Comparison of ENCODE assay signal across 1 cellular context in the genomic region with DNA sequence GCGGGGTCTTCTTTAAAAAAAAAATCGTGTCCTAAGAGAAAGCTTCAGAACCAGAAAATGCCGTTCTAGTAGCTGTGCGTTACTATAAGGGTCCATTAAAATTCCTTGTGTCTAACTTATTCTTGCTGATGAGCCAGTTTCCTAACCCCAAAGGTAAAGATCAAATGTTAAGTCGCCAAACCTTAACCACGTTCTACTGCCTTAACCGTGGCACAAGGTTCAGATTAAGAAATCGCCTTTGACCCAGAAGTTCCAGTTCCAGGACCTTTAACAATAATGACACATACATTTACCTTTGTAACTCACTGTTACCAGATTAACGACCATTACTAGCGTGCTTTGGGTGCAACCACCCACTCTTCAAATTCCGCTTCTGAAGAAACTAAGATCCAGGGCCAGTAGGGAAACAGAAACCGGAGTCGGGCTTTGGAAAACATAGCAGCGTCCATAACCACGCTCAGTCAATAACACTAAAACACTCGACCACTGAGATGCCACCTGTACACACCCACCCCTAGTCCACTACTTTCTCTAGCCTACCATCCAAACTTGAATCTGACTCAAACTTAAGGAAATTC.
A peak's percentile ranks its signal among the peaks of the same experiment; 100 is the strongest.
TF ChIP-seq lines count a peak whose summit lies in the region.

No MANE protein-coding gene starts in this region.

TF ChIP-seq in K562, 482 proteins besides CTCF, POLR2A, EP300 and RAD21 (continued from another document and continues in another):
- TF ChIP-seq, protein P1, sequence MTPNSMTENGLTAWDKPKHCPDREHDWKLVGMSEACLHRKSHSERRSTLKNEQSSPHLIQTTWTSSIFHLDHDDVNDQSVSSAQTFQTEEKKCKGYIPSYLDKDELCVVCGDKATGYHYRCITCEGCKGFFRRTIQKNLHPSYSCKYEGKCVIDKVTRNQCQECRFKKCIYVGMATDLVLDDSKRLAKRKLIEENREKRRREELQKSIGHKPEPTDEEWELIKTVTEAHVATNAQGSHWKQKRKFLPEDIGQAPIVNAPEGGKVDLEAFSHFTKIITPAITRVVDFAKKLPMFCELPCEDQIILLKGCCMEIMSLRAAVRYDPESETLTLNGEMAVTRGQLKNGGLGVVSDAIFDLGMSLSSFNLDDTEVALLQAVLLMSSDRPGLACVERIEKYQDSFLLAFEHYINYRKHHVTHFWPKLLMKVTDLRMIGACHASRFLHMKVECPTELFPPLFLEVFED (CRISPR knock-in tag; conservative IDR thresholded peaks at IDR 0.05) = no peak
- no peak for TF ChIP-seq MYNN (IDR thresholded peaks at IDR 0.05)
- no peak for TF ChIP-seq MYNN (CRISPR knock-in tag; IDR thresholded peaks at IDR 0.05)
- TF ChIP-seq FOXK1 (CRISPR knock-in tag; IDR thresholded peaks at IDR 0.05; ENCODE audit: borderline replicate concordance) = no peak
- no peak for TF ChIP-seq RBM22 (IDR thresholded peaks at IDR 0.05; ENCODE audit: low read depth, low read length, poor library complexity, severe bottlenecking)
- TF ChIP-seq, protein P2, sequence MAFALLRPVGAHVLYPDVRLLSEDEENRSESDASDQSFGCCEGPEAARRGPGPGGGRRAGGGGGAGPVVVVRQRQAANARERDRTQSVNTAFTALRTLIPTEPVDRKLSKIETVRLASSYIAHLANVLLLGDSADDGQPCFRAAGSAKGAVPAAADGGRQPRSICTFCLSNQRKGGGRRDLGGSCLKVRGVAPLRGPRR (CRISPR knock-in tag; IDR thresholded peaks at IDR 0.05) = no peak
- TF ChIP-seq YY1 (IDR thresholded peaks at IDR 0.05; ENCODE audit: borderline replicate concordance in 1 of 3, control insufficient read depth in 1 of 3, extremely low read depth in 1 of 3, insufficient read depth in 3 of 3, insufficient read length in 1 of 3, insufficient replicate concordance in 2 of 3, low read depth in 1 of 3, low read length in 2 of 3) = peak in 1 of 3 experiments; percentile 26
- TF ChIP-seq, protein P3, sequence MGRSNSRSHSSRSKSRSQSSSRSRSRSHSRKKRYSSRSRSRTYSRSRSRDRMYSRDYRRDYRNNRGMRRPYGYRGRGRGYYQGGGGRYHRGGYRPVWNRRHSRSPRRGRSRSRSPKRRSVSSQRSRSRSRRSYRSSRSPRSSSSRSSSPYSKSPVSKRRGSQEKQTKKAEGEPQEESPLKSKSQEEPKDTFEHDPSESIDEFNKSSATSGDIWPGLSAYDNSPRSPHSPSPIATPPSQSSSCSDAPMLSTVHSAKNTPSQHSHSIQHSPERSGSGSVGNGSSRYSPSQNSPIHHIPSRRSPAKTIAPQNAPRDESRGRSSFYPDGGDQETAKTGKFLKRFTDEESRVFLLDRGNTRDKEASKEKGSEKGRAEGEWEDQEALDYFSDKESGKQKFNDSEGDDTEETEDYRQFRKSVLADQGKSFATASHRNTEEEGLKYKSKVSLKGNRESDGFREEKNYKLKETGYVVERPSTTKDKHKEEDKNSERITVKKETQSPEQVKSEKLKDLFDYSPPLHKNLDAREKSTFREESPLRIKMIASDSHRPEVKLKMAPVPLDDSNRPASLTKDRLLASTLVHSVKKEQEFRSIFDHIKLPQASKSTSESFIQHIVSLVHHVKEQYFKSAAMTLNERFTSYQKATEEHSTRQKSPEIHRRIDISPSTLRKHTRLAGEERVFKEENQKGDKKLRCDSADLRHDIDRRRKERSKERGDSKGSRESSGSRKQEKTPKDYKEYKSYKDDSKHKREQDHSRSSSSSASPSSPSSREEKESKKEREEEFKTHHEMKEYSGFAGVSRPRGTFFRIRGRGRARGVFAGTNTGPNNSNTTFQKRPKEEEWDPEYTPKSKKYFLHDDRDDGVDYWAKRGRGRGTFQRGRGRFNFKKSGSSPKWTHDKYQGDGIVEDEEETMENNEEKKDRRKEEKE (IDR thresholded peaks at IDR 0.05; ENCODE audit: borderline replicate concordance in 1 of 2, control insufficient read depth in 1 of 2, low read depth in 2 of 2, low read length in 1 of 2) = no peak
- TF ChIP-seq SREBF1 (IDR thresholded peaks at IDR 0.05; ENCODE audit: borderline replicate concordance, low read depth, low read length) = no peak
- TF ChIP-seq, protein P4, sequence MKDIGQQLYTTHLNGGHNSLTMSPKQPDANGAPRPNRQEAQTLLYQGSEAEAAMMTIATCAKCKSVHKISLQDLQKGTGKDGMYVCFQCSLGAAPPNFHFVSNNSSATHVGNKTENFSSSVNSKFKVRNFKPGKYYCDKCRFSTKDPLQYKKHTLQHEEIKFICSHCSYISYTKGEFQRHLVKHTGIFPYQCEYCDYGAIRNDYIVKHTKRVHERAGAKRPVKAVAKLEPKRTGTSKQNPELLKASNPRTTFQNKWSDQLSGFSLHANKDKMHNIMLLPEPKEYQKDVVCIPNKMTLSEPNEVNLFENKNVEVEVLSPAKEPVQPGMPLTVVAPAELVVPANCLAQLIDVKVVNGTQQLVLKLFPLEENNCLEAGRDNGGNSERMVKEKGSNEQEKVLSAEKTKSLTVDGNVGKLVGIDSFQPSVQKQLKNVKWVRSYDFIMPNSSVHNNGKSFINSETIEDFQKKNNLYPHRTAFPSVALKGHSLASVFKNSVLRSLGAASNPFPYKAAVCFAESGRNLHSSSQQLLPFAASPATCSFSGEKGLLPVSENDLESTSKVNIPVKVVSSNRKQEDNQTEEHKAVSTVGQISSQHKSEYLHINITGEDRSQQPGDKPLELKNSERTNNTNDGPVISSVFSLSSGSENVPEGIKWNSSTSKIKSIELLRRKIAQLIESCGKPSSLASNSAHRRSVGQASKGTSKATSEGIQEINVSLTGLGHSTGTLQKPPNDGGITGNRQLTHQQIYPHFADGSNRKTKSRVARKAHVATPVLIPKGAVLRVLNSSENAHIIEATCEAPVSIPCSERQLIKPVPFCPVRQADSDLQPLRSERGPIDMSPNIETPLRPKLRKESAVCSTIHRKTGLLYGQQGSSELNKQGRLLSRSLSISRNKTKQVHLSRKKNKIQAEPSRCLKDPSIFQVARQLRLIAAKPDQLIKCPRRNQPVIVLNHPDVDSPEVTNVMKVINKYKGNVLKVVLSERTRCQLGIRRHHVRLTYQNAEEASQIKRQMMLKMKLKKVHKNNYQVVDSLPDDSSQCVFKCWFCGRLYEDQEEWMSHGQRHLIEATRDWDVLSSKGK (CRISPR knock-in tag; IDR thresholded peaks at IDR 0.05) = no peak
- TF ChIP-seq ZC3H4 (CRISPR knock-in tag; IDR thresholded peaks at IDR 0.05; ENCODE audit: borderline replicate concordance) = no peak
- no peak for TF ChIP-seq BHLHE40 (IDR thresholded peaks at IDR 0.05; ENCODE audit: low read length)
- TF ChIP-seq CBX8 (IDR thresholded peaks at IDR 0.05; ENCODE audit: borderline replicate concordance, extremely low read depth, low read depth, low read length, poor library complexity, severe bottlenecking) = no peak
- TF ChIP-seq, protein P5, sequence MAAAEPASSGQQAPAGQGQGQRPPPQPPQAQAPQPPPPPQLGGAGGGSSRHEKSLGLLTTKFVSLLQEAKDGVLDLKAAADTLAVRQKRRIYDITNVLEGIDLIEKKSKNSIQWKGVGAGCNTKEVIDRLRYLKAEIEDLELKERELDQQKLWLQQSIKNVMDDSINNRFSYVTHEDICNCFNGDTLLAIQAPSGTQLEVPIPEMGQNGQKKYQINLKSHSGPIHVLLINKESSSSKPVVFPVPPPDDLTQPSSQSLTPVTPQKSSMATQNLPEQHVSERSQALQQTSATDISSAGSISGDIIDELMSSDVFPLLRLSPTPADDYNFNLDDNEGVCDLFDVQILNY (CRISPR knock-in tag; IDR thresholded peaks at IDR 0.05) = no peak
- TF ChIP-seq ZNF197 (CRISPR knock-in tag; IDR thresholded peaks at IDR 0.05; ENCODE audit: low read depth) = no peak
- no peak for TF ChIP-seq NFE2L1 (tag; IDR thresholded peaks at IDR 0.05; ENCODE audit: borderline replicate concordance, low read depth)
- TF ChIP-seq, protein P6, sequence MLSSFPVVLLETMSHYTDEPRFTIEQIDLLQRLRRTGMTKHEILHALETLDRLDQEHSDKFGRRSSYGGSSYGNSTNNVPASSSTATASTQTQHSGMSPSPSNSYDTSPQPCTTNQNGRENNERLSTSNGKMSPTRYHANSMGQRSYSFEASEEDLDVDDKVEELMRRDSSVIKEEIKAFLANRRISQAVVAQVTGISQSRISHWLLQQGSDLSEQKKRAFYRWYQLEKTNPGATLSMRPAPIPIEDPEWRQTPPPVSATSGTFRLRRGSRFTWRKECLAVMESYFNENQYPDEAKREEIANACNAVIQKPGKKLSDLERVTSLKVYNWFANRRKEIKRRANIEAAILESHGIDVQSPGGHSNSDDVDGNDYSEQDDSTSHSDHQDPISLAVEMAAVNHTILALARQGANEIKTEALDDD (IDR thresholded peaks at IDR 0.05) = peak; percentile 94
- no peak for TF ChIP-seq HEY1 (CRISPR knock-in tag; IDR thresholded peaks at IDR 0.05; ENCODE audit: borderline replicate concordance)
- TF ChIP-seq CHD4 (IDR thresholded peaks at IDR 0.05; ENCODE audit: insufficient read depth, insufficient replicate concordance, low read depth, low read length, poor library complexity, severe bottlenecking) = no peak
- TF ChIP-seq OTX1 (CRISPR knock-in tag; IDR thresholded peaks at IDR 0.05) = 0 out of 2 replicates have a peak, but pooled peaks have one; percentile 23
- TF ChIP-seq, protein P7, sequence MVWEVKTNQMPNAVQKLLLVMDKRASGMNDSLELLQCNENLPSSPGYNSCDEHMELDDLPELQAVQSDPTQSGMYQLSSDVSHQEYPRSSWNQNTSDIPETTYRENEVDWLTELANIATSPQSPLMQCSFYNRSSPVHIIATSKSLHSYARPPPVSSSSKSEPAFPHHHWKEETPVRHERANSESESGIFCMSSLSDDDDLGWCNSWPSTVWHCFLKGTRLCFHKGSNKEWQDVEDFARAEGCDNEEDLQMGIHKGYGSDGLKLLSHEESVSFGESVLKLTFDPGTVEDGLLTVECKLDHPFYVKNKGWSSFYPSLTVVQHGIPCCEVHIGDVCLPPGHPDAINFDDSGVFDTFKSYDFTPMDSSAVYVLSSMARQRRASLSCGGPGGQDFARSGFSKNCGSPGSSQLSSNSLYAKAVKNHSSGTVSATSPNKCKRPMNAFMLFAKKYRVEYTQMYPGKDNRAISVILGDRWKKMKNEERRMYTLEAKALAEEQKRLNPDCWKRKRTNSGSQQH (CRISPR knock-in tag; IDR thresholded peaks at IDR 0.05) = 0 out of 2 replicates have a peak, but pooled peaks have one; percentile 37
- no peak for TF ChIP-seq MED1 (CRISPR knock-in tag; IDR thresholded peaks at IDR 0.05; ENCODE audit: borderline replicate concordance)
- no peak for TF ChIP-seq DPF2 (IDR thresholded peaks at IDR 0.05)
- TF ChIP-seq HNRNPL (IDR thresholded peaks at IDR 0.05; ENCODE audit: low read depth, low read length) = no peak
- no peak for TF ChIP-seq HDAC8 (tag; IDR thresholded peaks at IDR 0.05)
- TF ChIP-seq, protein P8, sequence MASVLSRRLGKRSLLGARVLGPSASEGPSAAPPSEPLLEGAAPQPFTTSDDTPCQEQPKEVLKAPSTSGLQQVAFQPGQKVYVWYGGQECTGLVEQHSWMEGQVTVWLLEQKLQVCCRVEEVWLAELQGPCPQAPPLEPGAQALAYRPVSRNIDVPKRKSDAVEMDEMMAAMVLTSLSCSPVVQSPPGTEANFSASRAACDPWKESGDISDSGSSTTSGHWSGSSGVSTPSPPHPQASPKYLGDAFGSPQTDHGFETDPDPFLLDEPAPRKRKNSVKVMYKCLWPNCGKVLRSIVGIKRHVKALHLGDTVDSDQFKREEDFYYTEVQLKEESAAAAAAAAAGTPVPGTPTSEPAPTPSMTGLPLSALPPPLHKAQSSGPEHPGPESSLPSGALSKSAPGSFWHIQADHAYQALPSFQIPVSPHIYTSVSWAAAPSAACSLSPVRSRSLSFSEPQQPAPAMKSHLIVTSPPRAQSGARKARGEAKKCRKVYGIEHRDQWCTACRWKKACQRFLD (CRISPR knock-in tag; IDR thresholded peaks at IDR 0.05) = no peak
- 0 out of 2 replicates have a peak, but pooled peaks have one; percentile 50 for TF ChIP-seq NCOA6 (IDR thresholded peaks at IDR 0.05)
- no peak for TF ChIP-seq HCFC1 (IDR thresholded peaks at IDR 0.05; ENCODE audit: low read depth, low read length)
- no peak for TF ChIP-seq SAFB2 (IDR thresholded peaks at IDR 0.05; ENCODE audit: borderline replicate concordance, low read depth, low read length, severe bottlenecking)
- TF ChIP-seq ZNF354B (CRISPR knock-in tag; IDR thresholded peaks at IDR 0.05) = no peak
- no peak for TF ChIP-seq SMARCA5 (IDR thresholded peaks at IDR 0.05)
- TF ChIP-seq MBD2 (IDR thresholded peaks at IDR 0.05; ENCODE audit: borderline replicate concordance, low read depth) = no peak
- TF ChIP-seq ZSCAN29 (IDR thresholded peaks at IDR 0.05) = no peak
